19 cellular contexts compared by ENCODE assay signal in genomic region chr13:38394777-38395504, GRCh38. TPM values are rescaled to one million over a fixed set of nuclear protein-coding genes. Genes with fewer than 3 reads are reported as not detected.
A peak's percentile ranks its signal among the peaks of the same experiment; 100 is the strongest.
DNase-seq lines count a peak whose midpoint lies in the region; ATAC-seq, FAIRE-seq and TF ChIP-seq lines count a peak whose summit lies in the region.
"Had no signal": no experiment of that assay in that cellular context is flagged by ENCODE, and none has a peak within 500 bp of the region (broad histone marks: within the 10 kb centered on the region; RNA-seq: fewer than 3 reads in every experiment).

No MANE protein-coding gene starts in this region.

- FAIRE-seq in HepG2 (lab: Jason Lieb, UNC) (no peak), HTR-8/SVneo (lab: Jason Lieb, UNC) (no peak)

- H3K4me3 ChIP-seq in RWPE2 (ENCODE audit: severe bottlenecking) (no peak overlapping the region), foreskin fibroblast (ENCODE audit: low read depth in 1 of 2, low read length in 2 of 2) (no peak overlapping the region), smooth muscle cell (no peak overlapping the region), HepG2 (replicated peaks in 1 of 3; ENCODE audit: insufficient read depth in 1 of 3, low read depth in 2 of 3, low read length in 3 of 3) (no peak overlapping the region)
- H3K4me3 ChIP-seq: heart left ventricle, left ventricle myocardium inferior had no signal

- intact Hi-C loops in HepG2 (cut with micrococcal nuclease; ENCODE audit: unreplicated experiment) = no loop called here

- no peaks in the 10 kb centered on the region for H3K36me3 ChIP-seq in RWPE2 (ENCODE audit: low read depth)
- no peaks in the 10 kb centered on the region for H3K36me3 ChIP-seq in smooth muscle cell (ENCODE audit: low read depth)
- no peaks in the 10 kb centered on the region for H3K36me3 ChIP-seq in HepG2 (replicated peaks in 1 of 2; ENCODE audit: control insufficient read depth in 1 of 2, insufficient read depth in 2 of 2, low read length in 2 of 2)
- H3K36me3 ChIP-seq: heart left ventricle, left ventricle myocardium inferior had no signal

- no peaks in the 10 kb centered on the region for H3K36me3 Mint-ChIP-seq in T-helper 2 cell treated with Interferon-gamma antibody and Interleukin-4, amounts not matched to agents 5 μg/mL and 100 μg/mL, for 36 hours (ENCODE audit: low read depth)
- H3K36me3 Mint-ChIP-seq: activated naive CD8-positive, alpha-beta T cell treated with anti-CD3 and anti-CD28 coated beads for 36 hours; CD4-positive, alpha-beta memory T cell had no signal

- H4K20me1 ChIP-seq in smooth muscle cell (ENCODE audit: low read depth) (no peaks in the 10 kb centered on the region), HepG2 (ENCODE audit: insufficient read depth, low read length) (no peaks in the 10 kb centered on the region)

- no peaks in the 10 kb centered on the region for H3K27me3 ChIP-seq in RWPE2 (ENCODE audit: insufficient read depth, poor library complexity, severe bottlenecking)
- H3K27me3 ChIP-seq in smooth muscle cell (ENCODE audit: low read depth) = no peaks in the 10 kb centered on the region
- no peaks in the 10 kb centered on the region for H3K27me3 ChIP-seq in HepG2 (ENCODE audit: control insufficient read depth in 1 of 2, insufficient read depth in 2 of 2, low read length in 2 of 2)
- H3K27me3 ChIP-seq: heart left ventricle had no signal

- 12% methylated on average over 1 of the region's 1 CpG for WGBS in smooth muscle cell (ENCODE audit: low lambda C conversion rate)
- 0% methylated on average over 1 of the region's 1 CpG for WGBS in HepG2 (ENCODE audit: low lambda C conversion rate)

- peaks cover 6% of the 10 kb centered on the region for H3F3A ChIP-seq in smooth muscle cell (ENCODE audit: low read depth)

- CTCF ChIA-PET in HepG2 (lab: Yijun Ruan, JAX; ENCODE audit: low intra/inter-chr PET ratio, low total read pairs) = no interaction called here

- in situ Hi-C loops in HepG2 (cut with HindIII; ENCODE audit: extremely low pct_ligation_motif_present, low pct_unique_long_range_greater_than_20kb) = no loop called here

- H3K9me3 ChIP-seq in RWPE2 (ENCODE audit: severe bottlenecking) (no peaks in the 10 kb centered on the region), smooth muscle cell (replicated peaks; ENCODE audit: low read depth) (no peaks in the 10 kb centered on the region), HepG2 (ENCODE audit: low read length) (0 out of 2 replicates have a peak, but pooled peaks cover 6% of the 10 kb centered on the region)

- H3K9ac ChIP-seq in smooth muscle cell (ENCODE audit: low read depth) (peak overlapping the region; percentile 80), HepG2 (ENCODE audit: insufficient read depth, low read depth, low read length) (no peak overlapping the region)

- TF ChIP-seq CTCF in RWPE2 (IDR thresholded peaks at IDR 0.05; ENCODE audit: poor library complexity, severe bottlenecking) = no peak
- TF ChIP-seq CTCF in foreskin fibroblast (IDR thresholded peaks at IDR 0.05; ENCODE audit: low read depth, low read length) = no peak
- no peak for TF ChIP-seq CTCF in smooth muscle cell (IDR thresholded peaks at IDR 0.05; ENCODE audit: borderline replicate concordance, insufficient read depth, poor library complexity, severe bottlenecking)
- no peak for TF ChIP-seq CTCF in HepG2 (CRISPR knock-in tag; IDR thresholded peaks at IDR 0.05)

- ATAC-seq in RWPE2 (ENCODE audit: low read depth) = peak; percentile 75
- ATAC-seq in HepG2 = no peak
- ATAC-seq: heart left ventricle had no signal

- H3K79me2 ChIP-seq in smooth muscle cell (ENCODE audit: low read depth) = no peaks in the 10 kb centered on the region
- no peaks in the 10 kb centered on the region for H3K79me2 ChIP-seq in HepG2 (ENCODE audit: insufficient read depth, low read length)

- H3K4me1 ChIP-seq in RWPE2 (ENCODE audit: insufficient read depth, poor library complexity, severe bottlenecking) (peaks cover 14% of the 10 kb centered on the region), smooth muscle cell (ENCODE audit: low read depth) (peaks cover 11% of the 10 kb centered on the region), HepG2 (ENCODE audit: insufficient read depth, low read length) (no peaks in the 10 kb centered on the region)
- H3K4me1 ChIP-seq: heart left ventricle, left ventricle myocardium inferior had no signal

- POLR2A ChIA-PET in HepG2 (lab: Yijun Ruan, JAX) = no interaction called here

- peak overlapping the region; percentile 77 for H3K4me2 ChIP-seq in smooth muscle cell
- H3K4me2 ChIP-seq in HepG2 (ENCODE audit: low read depth, low read length) = no peak overlapping the region

- no peak overlapping the region for H3K4me3 Mint-ChIP-seq in T-helper 2 cell treated with Interferon-gamma antibody and Interleukin-4, amounts not matched to agents 5 μg/mL and 100 μg/mL, for 36 hours
- H3K4me3 Mint-ChIP-seq: activated naive CD8-positive, alpha-beta T cell treated with anti-CD3 and anti-CD28 coated beads for 36 hours; CD4-positive, alpha-beta memory T cell; neural crest cell had no signal

- H3K27ac ChIP-seq in RWPE2 (ENCODE audit: poor library complexity, severe bottlenecking) (peak overlapping the region; percentile 46), smooth muscle cell (ENCODE audit: low read depth) (peak overlapping the region; percentile 96), HepG2 (ENCODE audit: extremely low read length, insufficient read depth, low read length) (no peak overlapping the region)
- H3K27ac ChIP-seq: 22Rv1, heart left ventricle, left ventricle myocardium inferior had no signal

- H3K27ac Mint-ChIP-seq in T-helper 2 cell treated with Interferon-gamma antibody and Interleukin-4, amounts not matched to agents 5 μg/mL and 100 μg/mL, for 36 hours = no peak overlapping the region
- H3K27ac Mint-ChIP-seq: activated naive CD8-positive, alpha-beta T cell treated with anti-CD3 and anti-CD28 coated beads for 36 hours; CD4-positive, alpha-beta memory T cell had no signal

- TF ChIP-seq RAD21 in HepG2 (CRISPR knock-in tag; IDR thresholded peaks at IDR 0.05) = no peak

- no TSS peak for BruUV-seq in HepG2 (replicated peaks; lab: Mats Ljungman, UMichigan)

- H3K9me3 Mint-ChIP-seq in T-helper 2 cell treated with Interferon-gamma antibody and Interleukin-4, amounts not matched to agents 5 μg/mL and 100 μg/mL, for 36 hours = peaks cover 4% of the 10 kb centered on the region

- TF ChIP-seq EP300 in HepG2 (IDR thresholded peaks at IDR 0.05; ENCODE audit: low read depth in 2 of 2, low read length in 2 of 2) (no peak), HepG2 (CRISPR knock-in tag; IDR thresholded peaks at IDR 0.05; ENCODE audit: borderline replicate concordance) (no peak)

- no peak for TF ChIP-seq POLR2A in HepG2 (IDR thresholded peaks at IDR 0.05; ENCODE audit: insufficient read depth in 1 of 2, low read depth in 2 of 2, low read length in 2 of 2)

- no peak overlapping the region for H2AFZ ChIP-seq in smooth muscle cell (ENCODE audit: low read depth)
- H2AFZ ChIP-seq in HepG2 (ENCODE audit: low read length) = no peak overlapping the region

- H3K4me1 Mint-ChIP-seq in T-helper 2 cell treated with Interferon-gamma antibody and Interleukin-4, amounts not matched to agents 5 μg/mL and 100 μg/mL, for 36 hours (ENCODE audit: low read depth) = peaks cover 5% of the 10 kb centered on the region
- H3K4me1 Mint-ChIP-seq: CD4-positive, alpha-beta memory T cell; neural crest cell had no signal

- peak; percentile 7 for DNase-seq in DMS153 treated with DMSO at 0.1 percent for 48 hours (lab: John Stamatoyannopoulos, UW; ENCODE audit: unreplicated experiment)
- no peak for DNase-seq in DMS153 (lab: John Stamatoyannopoulos, UW)
- DNase-seq in RWPE2 (ENCODE audit: low spot score) = no peak
- DNase-seq in foreskin fibroblast = peak; percentile 53 to 69
- DNase-seq in smooth muscle cell (lab: John Stamatoyannopoulos, UW; ENCODE audit: unreplicated experiment) = no peak
- DNase-seq in HepG2 (ENCODE audit: low spot score) = no peak
- DNase-seq in HTR-8/SVneo (ENCODE audit: insufficient read length, low spot score) = no peak
- DNase-seq in T-helper 2 cell treated with Interferon-gamma antibody and Interleukin-4, amounts not matched to agents 5 μg/mL and 100 μg/mL, for 36 hours (ENCODE audit: low spot score) = no peak
- DNase-seq: activated naive CD8-positive, alpha-beta T cell treated with anti-CD3 and anti-CD28 coated beads for 36 hours; CD4-positive, alpha-beta memory T cell; cerebellar nuclear complex; H7; heart left ventricle; Karpas-422; left ventricle myocardium inferior; NCI-H2029; stimulated activated naive CD4-positive, alpha-beta T cell treated with Interleukin-2 at 50 U/mL for 16 hours had no signal

- H3K27me3 Mint-ChIP-seq in T-helper 2 cell treated with Interferon-gamma antibody and Interleukin-4, amounts not matched to agents 5 μg/mL and 100 μg/mL, for 36 hours (ENCODE audit: low read depth) = peaks cover 3% of the 10 kb centered on the region

TF ChIP-seq in HepG2, 621 proteins besides CTCF, POLR2A, EP300 and RAD21 (continues in another document):
- TF ChIP-seq SRSF1 (optimal IDR thresholded peaks at IDR 0.05; ENCODE audit: low read depth, low read length) = no peak
- no peak for TF ChIP-seq CENPT (CRISPR knock-in tag; IDR thresholded peaks at IDR 0.05; ENCODE audit: low read depth)
- TF ChIP-seq SIX1 (CRISPR knock-in tag; IDR thresholded peaks at IDR 0.05; ENCODE audit: borderline replicate concordance) = no peak

RNA-seq across cellular contexts. Expression of gene UFM1, which starts 45.3 kb away (rescaled TPM):
- 135 and 179 TPM in 2 replicates for total RNA-seq in smooth muscle cell
- polyA plus RNA-seq in smooth muscle cell = 93.6 and 103 TPM in 2 replicates
- total RNA-seq in HepG2 (2016; rRNA removed; fragmentation: Illumina TruSeq; extraction: Trizol) = 42.6 and 61.2 TPM in 2 replicates
- total RNA-seq in HepG2 (2016; cell fraction: cytosol; rRNA removed; fragmentation: Illumina TruSeq; extraction: Trizol; ENCODE audit: low read depth) = 4.4 and 6.1 TPM in 2 replicates
- 44.5 and 64.1 TPM in 2 replicates for total RNA-seq in HepG2 (2016; cell fraction: insoluble cytoplasmic fraction; rRNA removed; fragmentation: Illumina TruSeq; extraction: Trizol)
- 23.2 and 23.8 TPM in 2 replicates for total RNA-seq in HepG2 (2016; cell fraction: membrane; rRNA removed; fragmentation: Illumina TruSeq; extraction: Trizol)
- 50.8 and 53.3 TPM in 2 replicates for total RNA-seq in HepG2 (2016; cell fraction: nucleus; rRNA removed; fragmentation: Illumina TruSeq; extraction: Trizol)
- 40.3 and 47.0 TPM in 2 replicates for polyA plus RNA-seq in HepG2 (2011; rRNA removed)
- 13.1 and 19.2 TPM in 2 replicates for polyA plus RNA-seq in HepG2 (2011; cell fraction: cytosol; rRNA removed)
- 22.2 and 29.6 TPM in 2 replicates for polyA plus RNA-seq in HepG2 (2011; cell fraction: nucleus; rRNA removed)
- 31.2 and 37.2 TPM in 2 replicates for polyA plus RNA-seq in HepG2 (2012)
- polyA plus RNA-seq in HepG2 (2016; cell fraction: cytosol; fragmentation: Illumina TruSeq; extraction: Trizol; ENCODE audit: low read depth) = 5.9 and 6.6 TPM in 2 replicates
- 58.1 and 66.5 TPM in 2 replicates for polyA plus RNA-seq in HepG2 (2016; cell fraction: insoluble cytoplasmic fraction; fragmentation: Illumina TruSeq; extraction: Trizol; ENCODE audit: low read depth)
- polyA plus RNA-seq in HepG2 (2016; cell fraction: membrane; fragmentation: Illumina TruSeq; extraction: Trizol; ENCODE audit: low read depth) = 14.6 and 16.0 TPM in 2 replicates
- 59.7 and 60.4 TPM in 2 replicates for polyA plus RNA-seq in HepG2 (2016; cell fraction: nucleus; fragmentation: Illumina TruSeq; extraction: Trizol; ENCODE audit: insufficient read depth, low read depth)
- 13.6 and 15.7 TPM in 2 replicates for polyA minus RNA-seq in HepG2 (2011; rRNA and poly(A)+ RNA removed; ENCODE audit: low replicate concordance)
- 15.9 and 20.5 TPM in 2 replicates for polyA minus RNA-seq in HepG2 (2011; cell fraction: cytosol; rRNA and poly(A)+ RNA removed)
- polyA minus RNA-seq in HepG2 (2011; cell fraction: nucleus; rRNA and poly(A)+ RNA removed) = 97.6 and 97.8 TPM in 2 replicates

Comparison
In these comparisons a context has a peak if more than half of its experiments do, and no peak if none do; other contexts are left out.
1. DNase-seq: peak in DMS153 treated with DMSO at 0.1 percent for 48 hours (single experiment) and foreskin fibroblast (2 of 2); none in DMS153 (single experiment), RWPE2 (single experiment), smooth muscle cell (single experiment), HepG2 (single experiment), HTR-8/SVneo (single experiment) and T-helper 2 cell treated with Interferon-gamma antibody and Interleukin-4, amounts not matched to agents 5 μg/mL and 100 μg/mL, for 36 hours (single experiment).